Comparison of ENCODE assay signal across 8 cellular contexts in the genomic region with DNA sequence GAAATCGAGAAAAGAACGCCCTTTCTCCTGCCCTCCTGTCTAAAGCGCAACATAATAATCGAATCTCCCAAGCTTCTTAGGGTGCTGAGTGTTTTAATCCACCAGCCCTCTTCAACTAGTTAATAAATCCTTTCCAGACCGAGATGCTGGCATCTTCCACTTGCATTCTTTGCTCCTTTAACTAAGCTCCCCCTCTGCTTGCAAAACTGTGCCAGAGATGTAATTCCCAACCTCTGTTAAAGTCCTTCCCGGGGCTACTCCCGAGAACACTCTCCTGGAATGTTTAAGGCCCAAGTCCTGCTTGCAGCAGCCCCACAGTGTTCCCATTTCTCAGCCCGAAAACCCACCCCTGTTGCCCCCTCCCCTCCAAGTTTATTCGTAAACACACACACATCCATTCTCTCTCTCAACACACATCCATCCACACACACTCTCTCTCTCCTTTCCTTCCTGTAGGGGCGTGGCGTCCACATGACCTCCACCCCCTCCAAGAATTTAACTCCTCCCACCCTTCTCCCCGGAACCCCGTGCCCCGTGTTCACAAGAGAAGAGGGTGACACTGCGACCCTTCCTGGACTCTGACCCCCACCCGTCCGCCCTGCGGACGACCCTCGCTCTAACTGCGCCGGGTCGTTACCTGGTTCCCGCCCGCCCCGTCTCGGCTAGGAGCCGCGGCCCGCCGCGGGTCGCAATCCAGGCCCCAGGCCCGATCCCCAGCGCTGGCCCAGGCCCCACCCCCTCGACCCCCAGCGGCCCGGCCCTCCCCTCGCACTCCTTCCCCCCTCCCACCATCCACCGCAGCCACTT. TPM values are rescaled to one million over a fixed set of nuclear protein-coding genes. Genes with fewer than 3 reads are reported as not detected.
A peak's percentile ranks its signal among the peaks of the same experiment; 100 is the strongest.
DNase-seq lines count a peak whose midpoint lies in the region; ATAC-seq and TF ChIP-seq lines count a peak whose summit lies in the region.

No MANE protein-coding gene starts in this region.

- ATAC-seq in GM19324 (IDR thresholded peaks at IDR 0.05; ENCODE audit: low FRiP score, unreplicated experiment): peak; percentile 70
- peak; percentile 59 for ATAC-seq in HG03439 (IDR thresholded peaks at IDR 0.05; ENCODE audit: unreplicated experiment)
- peak; percentile 75 to 85 (median 79) for ATAC-seq in right lobe of liver

- intact Hi-C loops in right lobe of liver (cut with DNase I): no loop called here

- WGBS in right lobe of liver (ENCODE audit: insufficient coverage, low coverage, low lambda C conversion rate, missing lambda C conversion rate): 4% methylated on average over 32 of the region's 40 CpGs

- H3K27ac ChIP-seq in BLaER1 treated with 17β-estradiol and CSF1 and Interleukin-3, amounts not matched to agents 10 nM and 100 nM: peak overlapping the region; percentile 70 to 100 (median 99)
- H3K27ac ChIP-seq in right lobe of liver: peak overlapping the region; percentile 93 to 98 (median 93)

- DNase-seq in NCI-H510A (lab: John Stamatoyannopoulos, UW) (peak; percentile 82), dermis blood vessel endothelial cell (peak; percentile 65), right lobe of liver (peak; percentile 92 to 94 (median 92))
- DNase-seq in activated CD4-positive, alpha-beta T cell treated with anti-CD3 and anti-CD28 coated beads for 24 hours (ENCODE audit: low read depth in 2 of 2): peak; percentile 60 to 89
- peak; percentile 87 for DNase-seq in stimulated activated CD4-positive, alpha-beta T cell treated with anti-CD3 and anti-CD28 coated beads, Interleukin-4, amount 100 ng/mL, for 24 hours

- no peak for TF ChIP-seq POLR2A in right lobe of liver (IDR thresholded peaks at IDR 0.05)

- H3K9me3 ChIP-seq in BLaER1 treated with 17β-estradiol and CSF1 and Interleukin-3, amounts not matched to agents 10 nM and 100 nM (replicated peaks in 1 of 11): no peaks in the 10 kb centered on the region
- H3K9me3 ChIP-seq in right lobe of liver: no peaks in the 10 kb centered on the region

- peaks cover 55 to 84% (median 64%) of the 10 kb centered on the region in 10 experiments for H3K4me1 ChIP-seq in BLaER1 treated with 17β-estradiol and CSF1 and Interleukin-3, amounts not matched to agents 10 nM and 100 nM
- peaks cover 0 to 47% (median 12%) of the 10 kb centered on the region in 4 donors for H3K4me1 ChIP-seq in right lobe of liver

- peak overlapping the region; percentile 64 to 96 (median 94) for H3K4me3 ChIP-seq in BLaER1 treated with 17β-estradiol and CSF1 and Interleukin-3, amounts not matched to agents 10 nM and 100 nM
- peak overlapping the region; percentile 54 to 82 (median 80) for H3K4me3 ChIP-seq in right lobe of liver

- H3K27me3 ChIP-seq in BLaER1 treated with 17β-estradiol and CSF1 and Interleukin-3, amounts not matched to agents 10 nM and 100 nM: no peaks in the 10 kb centered on the region
- H3K27me3 ChIP-seq in right lobe of liver: no peaks in the 10 kb centered on the region

- TF ChIP-seq CTCF in right lobe of liver (IDR thresholded peaks at IDR 0.05): no peak

- H3K9ac ChIP-seq in BLaER1 treated with 17β-estradiol and CSF1 and Interleukin-3, amounts not matched to agents 10 nM and 100 nM: peak overlapping the region; percentile 89 to 100 (median 98)

- peak overlapping the region; percentile 92 to 99 (median 98) for H3K4me2 ChIP-seq in BLaER1 treated with 17β-estradiol and CSF1 and Interleukin-3, amounts not matched to agents 10 nM and 100 nM

- H3K36me3 ChIP-seq in BLaER1 treated with 17β-estradiol and CSF1 and Interleukin-3, amounts not matched to agents 10 nM and 100 nM: peaks cover 0 to 61% (median 0%) of the 10 kb centered on the region in 11 experiments; a peak in 4 of 22 replicates
- H3K36me3 ChIP-seq in right lobe of liver: peaks cover 0 to 4% (median 0%) of the 10 kb centered on the region in 4 donors

- H4K20me1 ChIP-seq in BLaER1 treated with 17β-estradiol and CSF1 and Interleukin-3, amounts not matched to agents 10 nM and 100 nM: peaks cover 0 to 37% (median 0%) of the 10 kb centered on the region in 11 experiments; a peak in 5 of 22 replicates

RNA-seq across cellular contexts. Expression of a gene that starts 7.0 kb away (rescaled TPM):
- total RNA-seq in dermis blood vessel endothelial cell (124 and 164 TPM in 2 replicates), right lobe of liver (100 to 1,000 TPM in 4 of 6 experiments, 10 to 100 TPM in 2; 99.7 to 136 (median 106) TPM)

RNA-seq across cellular contexts. Expression of a gene that starts 51.5 kb away (rescaled TPM):
- 21.5 and 23.1 TPM in 2 replicates for total RNA-seq in dermis blood vessel endothelial cell
- total RNA-seq in right lobe of liver: 1 to 10 TPM; 3.6 to 9.0 (median 6.0) TPM

Comparison
In these comparisons a context has a peak if more than half of its experiments do, and no peak if none do; other contexts are left out.
1. Peak in every context shown above with its lines: DNase-seq, ATAC-seq, H3K4me3 ChIP-seq and H3K27ac ChIP-seq.